Comparison of ENCODE assay signal across 1 cellular context in the genomic region with DNA sequence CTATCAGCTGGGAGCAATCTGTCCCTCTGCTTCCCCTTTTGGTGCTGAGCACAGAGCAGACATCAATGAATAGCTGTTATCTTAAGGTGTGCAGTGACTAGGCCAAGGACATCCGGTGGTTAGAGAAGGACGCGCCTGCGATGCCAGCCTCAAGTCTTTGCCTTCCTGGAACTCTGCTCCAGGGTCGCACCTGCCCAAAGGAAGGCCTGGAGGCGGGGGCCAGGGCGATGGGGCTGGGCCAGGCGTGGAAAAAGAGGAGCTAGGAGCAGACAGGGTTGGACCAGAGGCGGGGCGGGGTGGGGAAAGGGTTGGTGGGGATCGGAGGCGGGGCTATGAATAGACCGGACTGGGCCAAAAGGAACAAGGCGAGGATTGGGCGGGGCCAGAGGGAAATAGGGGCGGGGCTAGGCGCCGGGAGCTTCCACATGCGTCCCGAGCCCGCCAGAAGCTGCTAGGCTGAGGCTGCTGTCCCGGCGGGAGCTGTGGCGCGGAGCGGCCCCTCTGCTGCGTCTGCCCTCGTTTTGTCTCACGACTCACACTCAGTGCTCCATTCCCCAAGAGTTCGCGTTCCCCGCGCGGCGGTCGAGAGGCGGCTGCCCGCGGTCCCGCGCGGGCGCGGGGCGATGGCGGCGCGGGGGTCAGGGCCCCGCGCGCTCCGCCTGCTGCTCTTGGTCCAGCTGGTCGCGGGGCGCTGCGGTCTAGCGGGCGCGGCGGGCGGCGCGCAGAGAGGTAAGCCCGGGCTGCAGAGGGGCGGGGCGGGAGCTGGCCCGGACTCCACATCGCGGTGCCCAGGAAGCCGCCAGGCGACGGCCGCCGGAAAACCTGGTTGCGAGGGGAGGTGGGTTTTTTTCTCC.
TF ChIP-seq lines count a peak whose summit lies in the region.

Gene CHRNA5, plus strand, starts transcription at position 424 of the 854 bp plus-strand sequence. Its CDS starts 200 bp downstream, at position 624.

TF ChIP-seq in GM12878, 131 proteins besides CTCF, POLR2A, EP300 and RAD21 (continued from another document and continues in another):
- no peak for TF ChIP-seq CEBPZ (IDR thresholded peaks at IDR 0.05; ENCODE audit: low read depth, low read length)
- TF ChIP-seq, protein P1, sequence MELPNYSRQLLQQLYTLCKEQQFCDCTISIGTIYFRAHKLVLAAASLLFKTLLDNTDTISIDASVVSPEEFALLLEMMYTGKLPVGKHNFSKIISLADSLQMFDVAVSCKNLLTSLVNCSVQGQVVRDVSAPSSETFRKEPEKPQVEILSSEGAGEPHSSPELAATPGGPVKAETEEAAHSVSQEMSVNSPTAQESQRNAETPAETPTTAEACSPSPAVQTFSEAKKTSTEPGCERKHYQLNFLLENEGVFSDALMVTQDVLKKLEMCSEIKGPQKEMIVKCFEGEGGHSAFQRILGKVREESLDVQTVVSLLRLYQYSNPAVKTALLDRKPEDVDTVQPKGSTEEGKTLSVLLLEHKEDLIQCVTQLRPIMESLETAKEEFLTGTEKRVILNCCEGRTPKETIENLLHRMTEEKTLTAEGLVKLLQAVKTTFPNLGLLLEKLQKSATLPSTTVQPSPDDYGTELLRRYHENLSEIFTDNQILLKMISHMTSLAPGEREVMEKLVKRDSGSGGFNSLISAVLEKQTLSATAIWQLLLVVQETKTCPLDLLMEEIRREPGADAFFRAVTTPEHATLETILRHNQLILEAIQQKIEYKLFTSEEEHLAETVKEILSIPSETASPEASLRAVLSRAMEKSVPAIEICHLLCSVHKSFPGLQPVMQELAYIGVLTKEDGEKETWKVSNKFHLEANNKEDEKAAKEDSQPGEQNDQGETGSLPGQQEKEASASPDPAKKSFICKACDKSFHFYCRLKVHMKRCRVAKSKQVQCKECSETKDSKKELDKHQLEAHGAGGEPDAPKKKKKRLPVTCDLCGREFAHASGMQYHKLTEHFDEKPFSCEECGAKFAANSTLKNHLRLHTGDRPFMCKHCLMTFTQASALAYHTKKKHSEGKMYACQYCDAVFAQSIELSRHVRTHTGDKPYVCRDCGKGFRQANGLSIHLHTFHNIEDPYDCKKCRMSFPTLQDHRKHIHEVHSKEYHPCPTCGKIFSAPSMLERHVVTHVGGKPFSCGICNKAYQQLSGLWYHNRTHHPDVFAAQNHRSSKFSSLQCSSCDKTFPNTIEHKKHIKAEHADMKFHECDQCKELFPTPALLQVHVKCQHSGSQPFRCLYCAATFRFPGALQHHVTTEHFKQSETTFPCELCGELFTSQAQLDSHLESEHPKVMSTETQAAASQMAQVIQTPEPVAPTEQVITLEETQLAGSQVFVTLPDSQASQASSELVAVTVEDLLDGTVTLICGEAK (IDR thresholded peaks at IDR 0.05; ENCODE audit: borderline replicate concordance) = no peak
- peak; percentile 69 for TF ChIP-seq GATAD2B (conservative IDR thresholded peaks at IDR 0.05; ENCODE audit: low read depth)
- TF ChIP-seq CREB1 (IDR thresholded peaks at IDR 0.05; ENCODE audit: low read depth) = no peak
- no peak for TF ChIP-seq IKZF2 (IDR thresholded peaks at IDR 0.05)
- TF ChIP-seq E2F8 (IDR thresholded peaks at IDR 0.05; ENCODE audit: low read depth, partially characterized antibody) = no peak
- TF ChIP-seq RB1 (IDR thresholded peaks at IDR 0.05; ENCODE audit: borderline replicate concordance) = peak; percentile 73; the same call in 1 of the 2 replicates
- no peak for TF ChIP-seq CHD1 (IDR thresholded peaks at IDR 0.05; ENCODE audit: low read depth, low read length)
- no peak for TF ChIP-seq CHD4 (IDR thresholded peaks at IDR 0.05)
- TF ChIP-seq ZNF274 (IDR thresholded peaks at IDR 0.05; ENCODE audit: insufficient read depth, insufficient read length) = no peak
- no peak for TF ChIP-seq BRCA1 (IDR thresholded peaks at IDR 0.05; ENCODE audit: low read depth, low read length)
- TF ChIP-seq, protein P2, sequence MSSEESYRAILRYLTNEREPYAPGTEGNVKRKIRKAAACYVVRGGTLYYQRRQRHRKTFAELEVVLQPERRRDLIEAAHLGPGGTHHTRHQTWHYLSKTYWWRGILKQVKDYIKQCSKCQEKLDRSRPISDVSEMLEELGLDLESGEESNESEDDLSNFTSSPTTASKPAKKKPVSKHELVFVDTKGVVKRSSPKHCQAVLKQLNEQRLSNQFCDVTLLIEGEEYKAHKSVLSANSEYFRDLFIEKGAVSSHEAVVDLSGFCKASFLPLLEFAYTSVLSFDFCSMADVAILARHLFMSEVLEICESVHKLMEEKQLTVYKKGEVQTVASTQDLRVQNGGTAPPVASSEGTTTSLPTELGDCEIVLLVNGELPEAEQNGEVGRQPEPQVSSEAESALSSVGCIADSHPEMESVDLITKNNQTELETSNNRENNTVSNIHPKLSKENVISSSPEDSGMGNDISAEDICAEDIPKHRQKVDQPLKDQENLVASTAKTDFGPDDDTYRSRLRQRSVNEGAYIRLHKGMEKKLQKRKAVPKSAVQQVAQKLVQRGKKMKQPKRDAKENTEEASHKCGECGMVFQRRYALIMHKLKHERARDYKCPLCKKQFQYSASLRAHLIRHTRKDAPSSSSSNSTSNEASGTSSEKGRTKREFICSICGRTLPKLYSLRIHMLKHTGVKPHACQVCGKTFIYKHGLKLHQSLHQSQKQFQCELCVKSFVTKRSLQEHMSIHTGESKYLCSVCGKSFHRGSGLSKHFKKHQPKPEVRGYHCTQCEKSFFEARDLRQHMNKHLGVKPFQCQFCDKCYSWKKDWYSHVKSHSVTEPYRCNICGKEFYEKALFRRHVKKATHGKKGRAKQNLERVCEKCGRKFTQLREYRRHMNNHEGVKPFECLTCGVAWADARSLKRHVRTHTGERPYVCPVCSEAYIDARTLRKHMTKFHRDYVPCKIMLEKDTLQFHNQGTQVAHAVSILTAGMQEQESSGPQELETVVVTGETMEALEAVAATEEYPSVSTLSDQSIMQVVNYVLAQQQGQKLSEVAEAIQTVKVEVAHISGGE (CRISPR knock-in tag; IDR thresholded peaks at IDR 0.05) = no peak
- no peak; the same call in 2 of the 3 replicates for TF ChIP-seq POU2F2 (IDR thresholded peaks at IDR 0.05; ENCODE audit: borderline replicate concordance, low read depth, low read length)
- TF ChIP-seq EZH2 (IDR thresholded peaks at IDR 0.05; ENCODE audit: borderline replicate concordance, control insufficient read depth, low read depth, low read length) = no peak
- TF ChIP-seq PML (IDR thresholded peaks at IDR 0.05; ENCODE audit: low read length) = no peak
- TF ChIP-seq RELA (IDR thresholded peaks at IDR 0.05; ENCODE audit: borderline replicate concordance, partially characterized antibody) = peak; percentile 14
- TF ChIP-seq ZNF622 (IDR thresholded peaks at IDR 0.05) = no peak
- TF ChIP-seq BHLHE40 (IDR thresholded peaks at IDR 0.05; ENCODE audit: borderline replicate concordance in 1 of 2, low read depth in 2 of 2, low read length in 1 of 2) = peak in 1 of 2 experiments; percentile 34; a peak in 2 of 4 replicates
- no peak for TF ChIP-seq NBN (IDR thresholded peaks at IDR 0.05)
- no peak for TF ChIP-seq HDGF (IDR thresholded peaks at IDR 0.05)
- no peak for TF ChIP-seq ZBED1 (IDR thresholded peaks at IDR 0.05; ENCODE audit: borderline replicate concordance)
- TF ChIP-seq IRF4 (IDR thresholded peaks at IDR 0.05; ENCODE audit: low read depth, low read length) = no peak
- peak; percentile 88 for TF ChIP-seq LARP7 (IDR thresholded peaks at IDR 0.05)
- TF ChIP-seq, protein P3, sequence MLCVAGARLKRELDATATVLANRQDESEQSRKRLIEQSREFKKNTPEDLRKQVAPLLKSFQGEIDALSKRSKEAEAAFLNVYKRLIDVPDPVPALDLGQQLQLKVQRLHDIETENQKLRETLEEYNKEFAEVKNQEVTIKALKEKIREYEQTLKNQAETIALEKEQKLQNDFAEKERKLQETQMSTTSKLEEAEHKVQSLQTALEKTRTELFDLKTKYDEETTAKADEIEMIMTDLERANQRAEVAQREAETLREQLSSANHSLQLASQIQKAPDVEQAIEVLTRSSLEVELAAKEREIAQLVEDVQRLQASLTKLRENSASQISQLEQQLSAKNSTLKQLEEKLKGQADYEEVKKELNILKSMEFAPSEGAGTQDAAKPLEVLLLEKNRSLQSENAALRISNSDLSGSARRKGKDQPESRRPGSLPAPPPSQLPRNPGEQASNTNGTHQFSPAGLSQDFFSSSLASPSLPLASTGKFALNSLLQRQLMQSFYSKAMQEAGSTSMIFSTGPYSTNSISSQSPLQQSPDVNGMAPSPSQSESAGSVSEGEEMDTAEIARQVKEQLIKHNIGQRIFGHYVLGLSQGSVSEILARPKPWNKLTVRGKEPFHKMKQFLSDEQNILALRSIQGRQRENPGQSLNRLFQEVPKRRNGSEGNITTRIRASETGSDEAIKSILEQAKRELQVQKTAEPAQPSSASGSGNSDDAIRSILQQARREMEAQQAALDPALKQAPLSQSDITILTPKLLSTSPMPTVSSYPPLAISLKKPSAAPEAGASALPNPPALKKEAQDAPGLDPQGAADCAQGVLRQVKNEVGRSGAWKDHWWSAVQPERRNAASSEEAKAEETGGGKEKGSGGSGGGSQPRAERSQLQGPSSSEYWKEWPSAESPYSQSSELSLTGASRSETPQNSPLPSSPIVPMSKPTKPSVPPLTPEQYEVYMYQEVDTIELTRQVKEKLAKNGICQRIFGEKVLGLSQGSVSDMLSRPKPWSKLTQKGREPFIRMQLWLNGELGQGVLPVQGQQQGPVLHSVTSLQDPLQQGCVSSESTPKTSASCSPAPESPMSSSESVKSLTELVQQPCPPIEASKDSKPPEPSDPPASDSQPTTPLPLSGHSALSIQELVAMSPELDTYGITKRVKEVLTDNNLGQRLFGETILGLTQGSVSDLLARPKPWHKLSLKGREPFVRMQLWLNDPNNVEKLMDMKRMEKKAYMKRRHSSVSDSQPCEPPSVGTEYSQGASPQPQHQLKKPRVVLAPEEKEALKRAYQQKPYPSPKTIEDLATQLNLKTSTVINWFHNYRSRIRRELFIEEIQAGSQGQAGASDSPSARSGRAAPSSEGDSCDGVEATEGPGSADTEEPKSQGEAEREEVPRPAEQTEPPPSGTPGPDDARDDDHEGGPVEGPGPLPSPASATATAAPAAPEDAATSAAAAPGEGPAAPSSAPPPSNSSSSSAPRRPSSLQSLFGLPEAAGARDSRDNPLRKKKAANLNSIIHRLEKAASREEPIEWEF (IDR thresholded peaks at IDR 0.05; ENCODE audit: insufficient replicate concordance, low read depth, low read length) = no peak
- TF ChIP-seq BCL3 (IDR thresholded peaks at IDR 0.05; ENCODE audit: borderline replicate concordance, insufficient read depth, low read depth, low read length, poor library complexity, severe bottlenecking) = no peak
- peak; percentile 37; the same call in 1 of the 2 replicates for TF ChIP-seq EED (IDR thresholded peaks at IDR 0.05; ENCODE audit: low read depth)
